ENCODE assay signal across 11 cellular contexts in the genomic region with DNA sequence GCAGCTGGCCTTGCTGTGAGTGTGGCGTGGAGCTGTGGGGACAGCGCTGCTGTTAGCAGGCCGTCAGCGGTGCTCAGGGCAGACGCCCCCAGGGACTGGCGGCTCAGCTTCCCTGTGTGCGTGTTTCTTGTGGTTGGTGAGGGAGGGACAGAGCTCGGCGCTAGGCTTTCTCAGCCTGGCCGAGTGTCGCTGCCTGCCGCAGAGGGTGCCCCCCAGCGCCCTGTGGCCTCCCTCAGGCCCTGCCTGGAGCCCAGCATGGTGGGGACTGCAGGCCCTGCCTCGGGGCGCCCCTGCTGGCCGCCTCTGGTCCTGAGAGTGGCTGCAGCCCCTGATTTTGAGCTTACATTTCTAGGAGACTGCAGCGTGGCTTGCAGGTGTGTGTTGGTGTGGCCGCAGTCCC. TPM values are rescaled to one million over a fixed set of nuclear protein-coding genes. Genes with fewer than 3 reads are reported as not detected.
DNase-seq lines count a peak whose midpoint lies in the region; ATAC-seq, FAIRE-seq and TF ChIP-seq lines count a peak whose summit lies in the region.
"Had no signal": no experiment of that assay in that cellular context is flagged by ENCODE, and none has a peak within 500 bp of the region (broad histone marks: within the 10 kb centered on the region; RNA-seq: fewer than 3 reads in every experiment).

No MANE protein-coding gene starts in this region.

- no peak for DNase-seq in activated CD8-positive, alpha-beta memory T cell treated with anti-CD3 and anti-CD28 coated beads, Interleukin-2, amount 10 ng/mL, durations not matched to agents 7 days and 5 days
- DNase-seq in activated CD8-positive, alpha-beta memory T cell treated with anti-CD3 and anti-CD28 coated beads for 24 hours, result no peak
- DNase-seq in NT2/D1 (ENCODE audit: low read depth, low spot score), result no peak
- DNase-seq in endothelial cell of umbilical vein (ENCODE audit: low read depth, low spot score), result no peak
- DNase-seq in stimulated activated naive B cell treated with anti-CD40 and anti-IgM and Interleukin-4, amounts not matched to agents 10 μg/mL and 1 μg/mL and 100 μg/mL, for 72 hours, result no peak
- no peak for DNase-seq in RKO (ENCODE audit: low spot score)
- DNase-seq in activated CD4-positive, alpha-beta T cell treated with anti-CD3 and anti-CD28 coated beads, Interleukin-2, amount 50 U/mL, for 1 hour, result no peak
- no peak for DNase-seq in CD1c-positive myeloid dendritic cell (ENCODE audit: extremely low spot score)

- no peak overlapping the region for H3K4me3 Mint-ChIP-seq in activated CD8-positive, alpha-beta memory T cell treated with anti-CD3 and anti-CD28 coated beads, Interleukin-2, amount 10 ng/mL, durations not matched to agents 7 days and 5 days
- no peak overlapping the region for H3K4me3 Mint-ChIP-seq in stimulated activated naive B cell treated with anti-CD40 and anti-IgM and Interleukin-4, amounts not matched to agents 10 μg/mL and 1 μg/mL and 100 μg/mL, for 72 hours
- H3K4me3 Mint-ChIP-seq: activated naive CD4-positive, alpha-beta T cell treated with anti-CD3 and anti-CD28 coated beads, Interleukin-2, amount 50 U/mL, for 24 hours had no signal

- no peak for FAIRE-seq in endothelial cell of umbilical vein (lab: Jason Lieb, UNC)
- FAIRE-seq: HTR-8/SVneo had no signal

- POLR2A ChIA-PET in endothelial cell of umbilical vein (lab: Charles Lee), result interaction anchor here (0.6 kb wide), 1 partner anchor 205 kb away, joined by 3 read pairs; no protein-coding TSS in a partner anchor

- TF ChIP-seq CTCF in endothelial cell of umbilical vein (IDR thresholded peaks at IDR 0.05; ENCODE audit: extremely low read depth in 1 of 2, insufficient read depth in 1 of 2, low read depth in 1 of 2, low read length in 2 of 2), result peak; percentile 21 to 38

- H3K4me3 ChIP-seq in NT2/D1 (ENCODE audit: insufficient read length, low read depth) (no peak overlapping the region), endothelial cell of umbilical vein (replicated peaks in 1 of 3; ENCODE audit: insufficient read depth in 1 of 3, low read depth in 1 of 3, low read length in 3 of 3) (no peak overlapping the region)
- H3K4me3 ChIP-seq: HAP-1 had no signal

- peaks cover 5% of the 10 kb centered on the region for H3K36me3 Mint-ChIP-seq in activated CD8-positive, alpha-beta memory T cell treated with anti-CD3 and anti-CD28 coated beads, Interleukin-2, amount 10 ng/mL, durations not matched to agents 7 days and 5 days
- H3K36me3 Mint-ChIP-seq in stimulated activated naive B cell treated with anti-CD40 and anti-IgM and Interleukin-4, amounts not matched to agents 10 μg/mL and 1 μg/mL and 100 μg/mL, for 72 hours, result peaks cover 48 to 54% of the 10 kb centered on the region in 2 donors
- H3K36me3 Mint-ChIP-seq: activated naive CD4-positive, alpha-beta T cell treated with anti-CD3 and anti-CD28 coated beads, Interleukin-2, amount 50 U/mL, for 24 hours had no signal

- no peaks in the 10 kb centered on the region for H4K20me1 ChIP-seq in endothelial cell of umbilical vein (replicated peaks; ENCODE audit: control insufficient read depth, extremely low read depth, insufficient read depth, low read length)

- intact Hi-C loops in endothelial cell of umbilical vein (cut with micrococcal nuclease), result no loop called here

- no peak for TF ChIP-seq POLR2A in endothelial cell of umbilical vein (IDR thresholded peaks at IDR 0.05; ENCODE audit: low read depth, low read length)

- H3K4me1 Mint-ChIP-seq in activated CD8-positive, alpha-beta memory T cell treated with anti-CD3 and anti-CD28 coated beads, Interleukin-2, amount 10 ng/mL, durations not matched to agents 7 days and 5 days, result peaks cover 1% of the 10 kb centered on the region
- peaks cover 23 to 26% of the 10 kb centered on the region in 2 donors for H3K4me1 Mint-ChIP-seq in stimulated activated naive B cell treated with anti-CD40 and anti-IgM and Interleukin-4, amounts not matched to agents 10 μg/mL and 1 μg/mL and 100 μg/mL, for 72 hours

- H3K9ac ChIP-seq in NT2/D1 (ENCODE audit: insufficient read length, low read depth) (peak overlapping the region; percentile 47), endothelial cell of umbilical vein (replicated peaks; ENCODE audit: extremely low read depth, insufficient read depth, low read length) (no peak overlapping the region)

- no peak overlapping the region for H2AFZ ChIP-seq in endothelial cell of umbilical vein (ENCODE audit: low read depth, low read length)

- H3K36me3 ChIP-seq in NT2/D1 (ENCODE audit: insufficient read depth, insufficient read length, low read length) (peaks cover 84% of the 10 kb centered on the region), endothelial cell of umbilical vein (ENCODE audit: control insufficient read depth in 2 of 2, extremely low read depth in 1 of 2, insufficient read depth in 2 of 2, low read length in 2 of 2) (peaks cover 2 to 33% of the 10 kb centered on the region in 2 experiments)

- BruUV-seq in endothelial cell of umbilical vein (replicated peaks; lab: Mats Ljungman, UMichigan), result no TSS peak

- dilution Hi-C loops in endothelial cell of umbilical vein (cut with MboI; ENCODE audit: extremely low pct_ligation_motif_present, low sequenced_read_pairs), result no loop called here

- peak; percentile 12 for ATAC-seq in activated CD8-positive, alpha-beta memory T cell treated with anti-CD3 and anti-CD28 coated beads, Interleukin-2, amount 10 ng/mL, durations not matched to agents 7 days and 5 days
- peak; percentile 27 to 46 for ATAC-seq in stimulated activated naive B cell treated with anti-CD40 and anti-IgM and Interleukin-4, amounts not matched to agents 10 μg/mL and 1 μg/mL and 100 μg/mL, for 72 hours (replicated peaks)

- H3K9me3 Mint-ChIP-seq in activated CD8-positive, alpha-beta memory T cell treated with anti-CD3 and anti-CD28 coated beads, Interleukin-2, amount 10 ng/mL, durations not matched to agents 7 days and 5 days (ENCODE audit: low read depth), result no peaks in the 10 kb centered on the region
- no peaks in the 10 kb centered on the region for H3K9me3 Mint-ChIP-seq in stimulated activated naive B cell treated with anti-CD40 and anti-IgM and Interleukin-4, amounts not matched to agents 10 μg/mL and 1 μg/mL and 100 μg/mL, for 72 hours
- H3K9me3 Mint-ChIP-seq: activated naive CD4-positive, alpha-beta T cell treated with anti-CD3 and anti-CD28 coated beads, Interleukin-2, amount 50 U/mL, for 24 hours had no signal

- CTCF ChIA-PET in activated CD8-positive, alpha-beta memory T cell treated with anti-CD3 and anti-CD28 coated beads, Interleukin-2, amount 10 ng/mL, durations not matched to agents 7 days and 5 days (lab: Charles Lee), result interaction anchor here (0.8 to 0.9 kb wide), 2 partner anchors 25 to 43 kb away, joined by 3 to 4 read pairs; no protein-coding TSS in a partner anchor
- CTCF ChIA-PET in endothelial cell of umbilical vein (lab: Charles Lee), result interaction anchor here (0.8 to 1.4 kb wide), 5 partner anchors 9 to 47 kb away, joined by 3 to 13 read pairs (median 4); no protein-coding TSS in a partner anchor

- H3K27me3 Mint-ChIP-seq in activated CD8-positive, alpha-beta memory T cell treated with anti-CD3 and anti-CD28 coated beads, Interleukin-2, amount 10 ng/mL, durations not matched to agents 7 days and 5 days, result no peaks in the 10 kb centered on the region
- no peaks in the 10 kb centered on the region for H3K27me3 Mint-ChIP-seq in stimulated activated naive B cell treated with anti-CD40 and anti-IgM and Interleukin-4, amounts not matched to agents 10 μg/mL and 1 μg/mL and 100 μg/mL, for 72 hours
- H3K27me3 Mint-ChIP-seq: activated naive CD4-positive, alpha-beta T cell treated with anti-CD3 and anti-CD28 coated beads, Interleukin-2, amount 50 U/mL, for 24 hours had no signal

- no peaks in the 10 kb centered on the region for H3K9me1 ChIP-seq in endothelial cell of umbilical vein (replicated peaks; ENCODE audit: control insufficient read depth, extremely low read depth, insufficient read depth, low read length)

- H3K4me1 ChIP-seq in NT2/D1 (ENCODE audit: insufficient read depth, insufficient read length) (peaks cover 25% of the 10 kb centered on the region), endothelial cell of umbilical vein (ENCODE audit: control insufficient read depth, extremely low read depth, insufficient read depth, low read length) (no peaks in the 10 kb centered on the region)
- H3K4me1 ChIP-seq: HAP-1 had no signal

- no peak overlapping the region for H3K27ac ChIP-seq in endothelial cell of umbilical vein (ENCODE audit: insufficient read depth, low read depth, low read length)

- H3K27me3 ChIP-seq in NT2/D1 (ENCODE audit: insufficient read depth, insufficient read length) (no peaks in the 10 kb centered on the region), endothelial cell of umbilical vein (ENCODE audit: control insufficient read depth in 2 of 2, insufficient read depth in 2 of 2, low read length in 2 of 2) (no peaks in the 10 kb centered on the region)

- H3K9me3 ChIP-seq in NT2/D1 (ENCODE audit: insufficient read depth, low read length), result peaks cover 8% of the 10 kb centered on the region; the same call in 1 of the 2 replicates
- H3K9me3 ChIP-seq in endothelial cell of umbilical vein (replicated peaks; ENCODE audit: control insufficient read depth, insufficient read depth, low read length), result no peaks in the 10 kb centered on the region
- H3K9me3 ChIP-seq: HAP-1 had no signal

- no peak overlapping the region for H3K4me2 ChIP-seq in endothelial cell of umbilical vein (ENCODE audit: insufficient read depth, low read length)

- H3K27ac Mint-ChIP-seq in activated CD8-positive, alpha-beta memory T cell treated with anti-CD3 and anti-CD28 coated beads, Interleukin-2, amount 10 ng/mL, durations not matched to agents 7 days and 5 days, result no peak overlapping the region
- peak overlapping the region; percentile 75 for H3K27ac Mint-ChIP-seq in stimulated activated naive B cell treated with anti-CD40 and anti-IgM and Interleukin-4, amounts not matched to agents 10 μg/mL and 1 μg/mL and 100 μg/mL, for 72 hours
- H3K27ac Mint-ChIP-seq: activated naive CD4-positive, alpha-beta T cell treated with anti-CD3 and anti-CD28 coated beads, Interleukin-2, amount 50 U/mL, for 24 hours had no signal

- peaks cover 34% of the 10 kb centered on the region for H3K79me2 ChIP-seq in endothelial cell of umbilical vein (ENCODE audit: control insufficient read depth, insufficient read depth, low read length)

RNA-seq across cellular contexts. Expression of a gene that starts 35.5 kb away (rescaled TPM):
- total RNA-seq in activated CD8-positive, alpha-beta memory T cell treated with anti-CD3 and anti-CD28 coated beads, Interleukin-2, amount 10 ng/mL, durations not matched to agents 7 days and 5 days, result 100 to 1,000 TPM in 1 of 2 experiments, 10 to 100 TPM in 1; 99.9 to 105 TPM
- 42.0 and 47.0 TPM in 2 replicates for total RNA-seq in endothelial cell of umbilical vein
- polyA plus RNA-seq in endothelial cell of umbilical vein, result 7.6 and 7.7 TPM in 2 replicates
- 7.6 and 10.4 TPM in 2 replicates for polyA plus RNA-seq in endothelial cell of umbilical vein (2011; cell fraction: cytosol; rRNA removed)
- 26.7 and 38.7 TPM in 2 replicates for polyA plus RNA-seq in endothelial cell of umbilical vein (2011; cell fraction: nucleus; rRNA removed)
- polyA plus RNA-seq in endothelial cell of umbilical vein (2012), result 13.3 and 14.5 TPM in 2 replicates
- polyA minus RNA-seq in endothelial cell of umbilical vein, result 16.2 and 36.6 TPM in 2 replicates
- polyA minus RNA-seq in endothelial cell of umbilical vein (2011; cell fraction: cytosol; rRNA and poly(A)+ RNA removed), result 18.9 TPM
- 23.1 and 29.1 TPM in 2 replicates for polyA minus RNA-seq in endothelial cell of umbilical vein (2011; cell fraction: nucleus; rRNA and poly(A)+ RNA removed)

RNA-seq across cellular contexts. Expression of a gene that starts 36.9 kb away (rescaled TPM):
- 10 to 100 TPM; 78.3 to 80.8 TPM for total RNA-seq in activated CD8-positive, alpha-beta memory T cell treated with anti-CD3 and anti-CD28 coated beads, Interleukin-2, amount 10 ng/mL, durations not matched to agents 7 days and 5 days
- 73.4 and 82.4 TPM in 2 replicates for total RNA-seq in endothelial cell of umbilical vein
- polyA plus RNA-seq in endothelial cell of umbilical vein, result 115 and 125 TPM in 2 replicates
- 63.1 and 87.2 TPM in 2 replicates for polyA plus RNA-seq in endothelial cell of umbilical vein (2011; cell fraction: cytosol; rRNA removed)
- 104 and 112 TPM in 2 replicates for polyA plus RNA-seq in endothelial cell of umbilical vein (2011; cell fraction: nucleus; rRNA removed)
- polyA plus RNA-seq in endothelial cell of umbilical vein (2012), result 53.4 and 75.6 TPM in 2 replicates
- 30.6 and 42.7 TPM in 2 replicates for polyA minus RNA-seq in endothelial cell of umbilical vein
- polyA minus RNA-seq in endothelial cell of umbilical vein (2011; cell fraction: cytosol; rRNA and poly(A)+ RNA removed), result 21.8 TPM
- 15.4 and 15.6 TPM in 2 replicates for polyA minus RNA-seq in endothelial cell of umbilical vein (2011; cell fraction: nucleus; rRNA and poly(A)+ RNA removed)

RNA-seq across cellular contexts. Expression of a gene that starts 37.4 kb away (rescaled TPM):
- total RNA-seq in activated CD8-positive, alpha-beta memory T cell treated with anti-CD3 and anti-CD28 coated beads, Interleukin-2, amount 10 ng/mL, durations not matched to agents 7 days and 5 days, result 100 to 1,000 TPM; 167 to 178 TPM
- 140 and 164 TPM in 2 replicates for total RNA-seq in endothelial cell of umbilical vein
- 19.1 and 21.5 TPM in 2 replicates for polyA plus RNA-seq in endothelial cell of umbilical vein
- 37.2 and 46.9 TPM in 2 replicates for polyA plus RNA-seq in endothelial cell of umbilical vein (2011; cell fraction: cytosol; rRNA removed)
- 97.6 and 105 TPM in 2 replicates for polyA plus RNA-seq in endothelial cell of umbilical vein (2011; cell fraction: nucleus; rRNA removed)
- polyA plus RNA-seq in endothelial cell of umbilical vein (2012), result 94.8 and 130 TPM in 2 replicates
- polyA minus RNA-seq in endothelial cell of umbilical vein, result 27.4 and 29.2 TPM in 2 replicates
- polyA minus RNA-seq in endothelial cell of umbilical vein (2011; cell fraction: cytosol; rRNA and poly(A)+ RNA removed), result 44.2 TPM
- 50.4 and 106 TPM in 2 replicates for polyA minus RNA-seq in endothelial cell of umbilical vein (2011; cell fraction: nucleus; rRNA and poly(A)+ RNA removed)

RNA-seq across cellular contexts. Expression of a gene that starts 47.8 kb away (rescaled TPM):
- total RNA-seq in activated CD8-positive, alpha-beta memory T cell treated with anti-CD3 and anti-CD28 coated beads, Interleukin-2, amount 10 ng/mL, durations not matched to agents 7 days and 5 days, result 100 to 1,000 TPM; 110 to 127 TPM
- total RNA-seq in endothelial cell of umbilical vein, result 137 and 143 TPM in 2 replicates
- 123 and 130 TPM in 2 replicates for polyA plus RNA-seq in endothelial cell of umbilical vein
- polyA plus RNA-seq in endothelial cell of umbilical vein (2011; cell fraction: cytosol; rRNA removed), result 123 and 130 TPM in 2 replicates
- 207 and 256 TPM in 2 replicates for polyA plus RNA-seq in endothelial cell of umbilical vein (2011; cell fraction: nucleus; rRNA removed)
- 148 and 165 TPM in 2 replicates for polyA plus RNA-seq in endothelial cell of umbilical vein (2012)
- polyA minus RNA-seq in endothelial cell of umbilical vein, result 186 and 190 TPM in 2 replicates
- polyA minus RNA-seq in endothelial cell of umbilical vein (2011; cell fraction: cytosol; rRNA and poly(A)+ RNA removed), result 36.4 TPM
- 78.8 and 90.3 TPM in 2 replicates for polyA minus RNA-seq in endothelial cell of umbilical vein (2011; cell fraction: nucleus; rRNA and poly(A)+ RNA removed)

RNA-seq across cellular contexts. Expression of a gene that starts 49.9 kb away (rescaled TPM):
- total RNA-seq in activated CD8-positive, alpha-beta memory T cell treated with anti-CD3 and anti-CD28 coated beads, Interleukin-2, amount 10 ng/mL, durations not matched to agents 7 days and 5 days, result 1 to 10 TPM; 5.1 to 6.0 TPM
- 7.5 and 9.6 TPM in 2 replicates for total RNA-seq in endothelial cell of umbilical vein
- polyA plus RNA-seq in endothelial cell of umbilical vein, result 3.3 and 4.3 TPM in 2 replicates
- polyA plus RNA-seq in endothelial cell of umbilical vein (2011; cell fraction: cytosol; rRNA removed), result 0.37 and 0.86 TPM in 2 replicates
- 22.0 and 22.7 TPM in 2 replicates for polyA plus RNA-seq in endothelial cell of umbilical vein (2011; cell fraction: nucleus; rRNA removed)
- polyA plus RNA-seq in endothelial cell of umbilical vein (2012), result 1.9 and 2.9 TPM in 2 replicates
- polyA minus RNA-seq in endothelial cell of umbilical vein, result 0.80 and 0.98 TPM in 2 replicates
- 3.6 TPM for polyA minus RNA-seq in endothelial cell of umbilical vein (2011; cell fraction: cytosol; rRNA and poly(A)+ RNA removed)
- polyA minus RNA-seq in endothelial cell of umbilical vein (2011; cell fraction: nucleus; rRNA and poly(A)+ RNA removed), result 4.2 and 6.6 TPM in 2 replicates
